8 cellular contexts compared by ENCODE assay signal in the genomic region with DNA sequence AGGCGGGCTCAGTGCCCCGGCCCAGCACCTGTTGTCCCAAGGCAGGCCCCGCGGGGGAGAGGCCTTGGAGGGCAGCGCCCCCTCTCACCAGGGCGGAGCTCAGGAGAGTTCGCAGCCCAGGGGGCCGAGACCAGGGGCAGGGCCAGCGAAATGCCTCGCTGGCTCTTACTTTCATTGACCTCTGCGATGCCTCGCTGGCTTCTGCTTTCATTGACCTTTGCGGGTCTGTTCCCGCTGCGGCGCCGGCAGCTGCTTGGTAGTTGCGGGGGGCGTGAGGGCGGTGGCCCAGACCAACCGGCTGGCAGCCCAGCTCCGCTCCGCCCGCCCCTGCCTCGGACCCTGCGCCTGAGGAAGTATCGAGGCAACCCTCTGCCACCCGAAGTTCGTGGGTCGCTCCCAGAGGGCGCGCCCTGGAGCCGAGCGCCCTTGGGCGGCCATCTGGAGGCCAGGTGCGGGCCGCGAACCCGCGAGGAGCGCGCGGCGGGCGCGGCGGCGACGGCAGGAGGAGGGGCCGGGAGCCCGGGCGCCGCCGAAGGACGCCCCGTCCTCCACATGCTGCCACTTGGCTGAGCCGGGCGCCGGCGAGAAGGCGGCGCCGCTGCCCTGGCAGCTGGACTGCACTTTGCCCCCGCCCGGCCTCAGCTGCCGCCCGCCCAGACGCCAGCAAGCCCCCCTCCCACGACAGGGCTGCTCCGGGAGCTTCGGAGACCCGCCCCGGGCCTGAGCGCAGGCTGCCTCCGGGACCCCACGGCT.
A peak's percentile ranks its signal among the peaks of the same experiment; 100 is the strongest.
DNase-seq lines count a peak whose midpoint lies in the region; ATAC-seq lines count a peak whose summit lies in the region.

No MANE protein-coding gene starts in this region.

- H3K4me1 Mint-ChIP-seq in CD4-positive, alpha-beta memory T cell, result peaks cover 6 to 13% (median 9%) of the 10 kb centered on the region in 4 donors

- intact Hi-C loops in CD4-positive, alpha-beta memory T cell (cut with micrococcal nuclease), result no loop called here
- intact Hi-C loops in sciatic nerve (cut with DNase I), result no loop called here

- peak in 3 of 5 donors; percentile 6 to 33 (median 13) for DNase-seq in CD4-positive, alpha-beta memory T cell
- DNase-seq in NCI-H774 (lab: John Stamatoyannopoulos, UW) (peak; percentile 53), astrocyte of the hippocampus (ENCODE audit: low read depth, low spot score) (peak; percentile 62), sciatic nerve (ENCODE audit: low spot score) (peak; percentile 67), DMS114 treated with DMSO at 0.1 percent for 48 hours (lab: John Stamatoyannopoulos, UW; ENCODE audit: unreplicated experiment) (no peak)

- no peaks in the 10 kb centered on the region for H3K9me3 Mint-ChIP-seq in CD4-positive, alpha-beta memory T cell

- no peak overlapping the region for H3K27ac Mint-ChIP-seq in CD4-positive, alpha-beta memory T cell

- ATAC-seq in GM18873 (IDR thresholded peaks at IDR 0.05; ENCODE audit: low FRiP score, unreplicated experiment) (peak; percentile 70), HG03045 (IDR thresholded peaks at IDR 0.05; ENCODE audit: unreplicated experiment) (peak; percentile 88), sciatic nerve (peak; percentile 74)

- no peak overlapping the region for H3K4me3 ChIP-seq in CD4-positive, alpha-beta memory T cell (ENCODE audit: low read length in 2 of 2)
- H3K4me3 ChIP-seq in iPS-18a (ENCODE audit: low read length), result peak overlapping the region; percentile 67

- no peak overlapping the region for H3K4me3 Mint-ChIP-seq in CD4-positive, alpha-beta memory T cell

- peak overlapping the region; percentile 15 for H3K9ac ChIP-seq in iPS-18a (ENCODE audit: low read length)

- POLR2A ChIA-PET in CD4-positive, alpha-beta memory T cell (lab: Charles Lee; ENCODE audit: partially characterized antibody), result no interaction called here

- no peak overlapping the region for H3K27ac ChIP-seq in CD4-positive, alpha-beta memory T cell (ENCODE audit: low read depth, low read length)
- H3K27ac ChIP-seq in iPS-18a (ENCODE audit: low read length), result no peak overlapping the region

- peaks cover 12 to 30% of the 10 kb centered on the region in 2 donors for H3K27me3 Mint-ChIP-seq in CD4-positive, alpha-beta memory T cell

- CTCF ChIA-PET in CD4-positive, alpha-beta memory T cell (lab: Charles Lee; ENCODE audit: partially characterized antibody), result no interaction called here

- H3K27me3 ChIP-seq in CD4-positive, alpha-beta memory T cell (ENCODE audit: insufficient read depth, low read length), result peaks cover 5% of the 10 kb centered on the region
- H3K27me3 ChIP-seq in iPS-18a (ENCODE audit: control insufficient read depth, insufficient read depth, low read length), result peaks cover 24% of the 10 kb centered on the region

- H3K36me3 ChIP-seq in CD4-positive, alpha-beta memory T cell (ENCODE audit: insufficient read depth, low read length), result no peaks in the 10 kb centered on the region
- no peaks in the 10 kb centered on the region for H3K36me3 ChIP-seq in iPS-18a (ENCODE audit: control insufficient read depth, low read depth, low read length)

- no peaks in the 10 kb centered on the region for H3K4me1 ChIP-seq in CD4-positive, alpha-beta memory T cell (ENCODE audit: insufficient read depth, low read length)
- peaks cover 10% of the 10 kb centered on the region for H3K4me1 ChIP-seq in iPS-18a (ENCODE audit: control insufficient read depth, low read depth, low read length)

- no peaks in the 10 kb centered on the region for H3K9me3 ChIP-seq in CD4-positive, alpha-beta memory T cell (ENCODE audit: control insufficient read depth in 1 of 2, low read length in 2 of 2)
- H3K9me3 ChIP-seq in iPS-18a (ENCODE audit: control insufficient read depth, low read depth, low read length), result no peaks in the 10 kb centered on the region

- peaks cover 0 to 3% of the 10 kb centered on the region in 2 donors for H3K36me3 Mint-ChIP-seq in CD4-positive, alpha-beta memory T cell
